Comparison of ENCODE assay signal across 10 cellular contexts in genomic region chr3:55481918-55482495, GRCh38. TPM values are rescaled to one million over a fixed set of nuclear protein-coding genes. Genes with fewer than 3 reads are reported as not detected.
DNase-seq lines count a peak whose midpoint lies in the region; ATAC-seq, FAIRE-seq and TF ChIP-seq lines count a peak whose summit lies in the region.
"Had no signal": no experiment of that assay in that cellular context is flagged by ENCODE, and none has a peak within 500 bp of the region (broad histone marks: within the 10 kb centered on the region; RNA-seq: fewer than 3 reads in every experiment).

No MANE protein-coding gene starts in this region.

- TF ChIP-seq CTCF in HFF-Myc (IDR thresholded peaks at IDR 0.05; ENCODE audit: low read depth, low read length, missing control alignments), result peak; percentile 23
- TF ChIP-seq CTCF in coronary artery (IDR thresholded peaks at IDR 0.05), result no peak
- TF ChIP-seq CTCF in thoracic aorta (IDR thresholded peaks at IDR 0.05), result no peak

- DNase-seq in HFF-Myc (ENCODE audit: extremely low read depth, low read depth) (no peak), coronary artery (ENCODE audit: low spot score) (no peak), left kidney (ENCODE audit: low read depth, low spot score) (peak; percentile 63), thoracic aorta (ENCODE audit: low spot score) (no peak), GM12891 (ENCODE audit: insufficient read length, low spot score) (no peak), SIG-M5 (lab: John Stamatoyannopoulos, UW) (no peak)
- DNase-seq: NCI-H1105 had no signal

- peaks cover 27% of the 10 kb centered on the region for H3K27me3 ChIP-seq in thoracic aorta (replicated peaks; ENCODE audit: insufficient read depth)

- peaks cover 16 to 42% of the 10 kb centered on the region in 2 donors for H3K4me1 ChIP-seq in thoracic aorta (ENCODE audit: control insufficient read depth in 1 of 2, low read depth in 2 of 2)

- no peak overlapping the region for H3K27ac ChIP-seq in coronary artery
- H3K27ac ChIP-seq in thoracic aorta, result no peak overlapping the region

- no peaks in the 10 kb centered on the region for H3K36me3 ChIP-seq in thoracic aorta

- no peak for FAIRE-seq in GM12891 (lab: Jason Lieb, UNC)

- TF ChIP-seq POLR2A in GM12891 (IDR thresholded peaks at IDR 0.05; ENCODE audit: low read depth, low read length), result no peak

- H3K4me3 ChIP-seq in HFF-Myc (replicated peaks; ENCODE audit: low read depth, low read length), result peak overlapping the region; percentile 88
- peak overlapping the region; percentile 64 for H3K4me3 ChIP-seq in coronary artery
- H3K4me3 ChIP-seq in thoracic aorta, result peak overlapping the region; percentile 61

- no peaks in the 10 kb centered on the region for H3K9me3 ChIP-seq in thoracic aorta

- ATAC-seq in thoracic aorta (ENCODE audit: insufficient number of reproducible peaks, low FRiP score, low read depth) (no peak), HG03108 (IDR thresholded peaks at IDR 0.05; ENCODE audit: unreplicated experiment) (no peak), HG03469 (IDR thresholded peaks at IDR 0.05; ENCODE audit: unreplicated experiment) (no peak)

TF ChIP-seq in GM12891, 5 proteins besides CTCF, POLR2A, EP300 and RAD21:
- no peak for TF ChIP-seq POLR2AphosphoS5 (IDR thresholded peaks at IDR 0.05; ENCODE audit: low read depth, low read length)
- no peak for TF ChIP-seq POU2F2 (IDR thresholded peaks at IDR 0.05; ENCODE audit: low read depth, low read length)
- TF ChIP-seq TAF1 (IDR thresholded peaks at IDR 0.05; ENCODE audit: low read depth, low read length), result no peak
- no peak for TF ChIP-seq SPI1 (IDR thresholded peaks at IDR 0.05; ENCODE audit: low read depth, low read length)
- TF ChIP-seq PAX5 (IDR thresholded peaks at IDR 0.05; ENCODE audit: insufficient read depth, low read length, severe bottlenecking), result no peak

RNA-seq across cellular contexts. Expression of gene WNT5A, which starts 5.1 kb away (rescaled TPM):
- 1 to 10 TPM; 5.4 to 6.5 TPM for total RNA-seq in thoracic aorta
- 0.01 TPM for polyA plus RNA-seq in GM12891 (2012; ENCODE audit: low read depth, missing spikeins)
- total RNA-seq: T-helper 1 cell treated with Interleukin-12 subunit alpha and Interleukin-12 subunit beta and Interleukin-4 antibody, amounts not matched to agents 30 ng/mL and 1 ng/mL, for 36 hours had no signal
